11 cellular contexts compared by ENCODE assay signal in the genomic region with DNA sequence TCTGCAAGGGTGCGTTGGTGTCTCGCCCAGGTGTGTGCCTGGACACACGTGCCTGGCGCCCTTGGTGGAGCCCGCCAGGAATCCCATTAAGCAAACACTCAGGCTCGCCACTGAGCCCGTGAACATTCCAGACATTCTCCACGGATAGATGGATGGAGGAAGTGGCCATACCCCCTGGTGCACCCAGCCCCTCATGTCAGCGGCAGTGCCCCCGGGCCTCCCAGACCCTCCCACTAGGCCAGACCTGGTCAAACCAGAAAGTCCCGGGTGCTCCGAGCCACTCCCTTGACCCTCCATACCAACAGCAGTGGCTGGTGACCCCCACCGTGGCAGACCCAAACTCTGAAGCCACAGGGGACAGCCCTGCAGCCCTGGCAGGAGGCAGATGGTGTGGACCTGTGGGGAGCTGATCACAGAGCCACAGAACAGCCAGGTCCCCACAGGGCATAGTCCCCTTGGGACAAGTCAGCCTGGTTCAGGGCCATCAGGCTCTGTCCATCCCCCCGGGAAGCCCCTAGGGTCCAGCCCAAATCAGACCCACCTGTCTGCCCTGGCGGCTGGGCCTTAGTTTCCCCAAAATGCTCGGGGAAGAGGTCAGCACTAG. TPM values are rescaled to one million over a fixed set of nuclear protein-coding genes. Genes with fewer than 3 reads are reported as not detected.
DNase-seq lines count a peak whose midpoint lies in the region; ATAC-seq, FAIRE-seq and TF ChIP-seq lines count a peak whose summit lies in the region.
"Had no signal": no experiment of that assay in that cellular context is flagged by ENCODE, and none has a peak within 500 bp of the region (broad histone marks: within the 10 kb centered on the region; RNA-seq: fewer than 3 reads in every experiment).

No MANE protein-coding gene starts in this region.

- peaks cover 8% of the 10 kb centered on the region; the same call in 1 of the 2 replicates for H3K23me2 ChIP-seq in H1 (ENCODE audit: low read depth, low read length)

- H4K5ac ChIP-seq in IMR-90 (ENCODE audit: low read depth, low read length) (peak overlapping the region; percentile 78; the same call in 1 of the 2 replicates), H1 (ENCODE audit: insufficient read length, low read depth, low read length) (no peak overlapping the region)

- H3K18ac ChIP-seq in IMR-90 (ENCODE audit: low read depth, low read length): no peak overlapping the region; the same call in 1 of the 2 replicates
- peak overlapping the region; percentile 71; the same call in 1 of the 2 replicates for H3K18ac ChIP-seq in H1 (ENCODE audit: extremely low read depth, low read length)

- H3K56ac ChIP-seq in IMR-90 (ENCODE audit: extremely low read depth, insufficient read depth, low read length) (no peak overlapping the region), H1 (replicated peaks; ENCODE audit: insufficient read length, low read depth, low read length) (peak overlapping the region; percentile 47)

- TF ChIP-seq RAD21 in IMR-90 (IDR thresholded peaks at IDR 0.05; ENCODE audit: low read length) (no peak), H1 (IDR thresholded peaks at IDR 0.05 in 1 of 2, conservative IDR thresholded peaks at IDR 0.05 in 1 of 2; ENCODE audit: low read depth in 2 of 2, low read length in 2 of 2) (no peak)

- no peak overlapping the region for H3K4me2 ChIP-seq in IMR-90 (ENCODE audit: low read depth, low read length)
- H3K4me2 ChIP-seq in H1 (ENCODE audit: insufficient read depth in 1 of 2, low read depth in 2 of 2, low read length in 2 of 2): peak overlapping the region in 1 of 2 experiments; percentile 62; a peak in 1 of 4 replicates

- POLR2A ChIA-PET in IMR-90 (lab: Charles Lee; ENCODE audit: unreplicated experiment): no interaction called here
- POLR2A ChIA-PET in H1 (lab: Charles Lee; ENCODE audit: partially characterized antibody): interaction anchor here (1.2 to 2.2 kb wide), 4 partner anchors 11 to 56 kb away, joined by 3 to 16 read pairs (median 4); no protein-coding TSS in a partner anchor
- POLR2A ChIA-PET in CD8-positive, alpha-beta memory T cell (lab: Charles Lee): no interaction called here

- TF ChIP-seq POLR2A in IMR-90 (IDR thresholded peaks at IDR 0.05; ENCODE audit: low read depth, low read length): no peak
- no peak for TF ChIP-seq POLR2A in H1 (IDR thresholded peaks at IDR 0.05; ENCODE audit: control extremely low read depth in 1 of 2, low read depth in 2 of 2, low read length in 2 of 2)

- dilution Hi-C loops in IMR-90 (cut with HindIII; ENCODE audit: low sequenced_read_pairs, unreplicated experiment): no loop called here

- CTCF ChIA-PET in IMR-90 (lab: Yijun Ruan, JAX) (no interaction called here), H1 (lab: Charles Lee; ENCODE audit: partially characterized antibody) (interaction anchor here (0.8 to 3.6 kb wide), 6 partner anchors 11 to 19 kb away, joined by 3 to 22 read pairs (median 6); a partner anchor contains a TSS)
- CTCF ChIA-PET in CD8-positive, alpha-beta memory T cell (lab: Charles Lee): no interaction called here

- intact Hi-C loops in IMR-90 (cut with micrococcal nuclease): no loop called here

- in situ Hi-C loops in IMR-90 (cut with MboI; ENCODE audit: low sequenced_read_pairs): no loop called here

- H3K27me3 Mint-ChIP-seq in neural crest cell (ENCODE audit: low read depth): peaks cover 37% of the 10 kb centered on the region
- peaks cover 10 to 26% of the 10 kb centered on the region in 2 donors for H3K27me3 Mint-ChIP-seq in CD8-positive, alpha-beta memory T cell

- no TSS peak for BruUV-seq in IMR-90 (replicated peaks; lab: Mats Ljungman, UMichigan)

- peaks cover 13% of the 10 kb centered on the region for H3K9me1 ChIP-seq in IMR-90 (ENCODE audit: insufficient read depth, low read length)

- H3K4me1 Mint-ChIP-seq in neural crest cell: peaks cover 12% of the 10 kb centered on the region
- peaks cover 2 to 15% (median 4%) of the 10 kb centered on the region in 3 donors for H3K4me1 Mint-ChIP-seq in CD8-positive, alpha-beta memory T cell

- H4K8ac ChIP-seq in IMR-90 (ENCODE audit: low read depth in 2 of 2, low read length in 2 of 2) (no peak overlapping the region; a peak in 1 of 4 replicates), H1 (ENCODE audit: extremely low read depth, insufficient read depth, low read length) (peak overlapping the region; percentile 62; the same call in 1 of the 2 replicates)

- H3K36me3 ChIP-seq in IMR-90 (ENCODE audit: control insufficient read depth, insufficient read depth, low read length): peaks cover 6% of the 10 kb centered on the region; the same call in 1 of the 2 replicates
- no peaks in the 10 kb centered on the region; a peak in 1 of 8 replicates for H3K36me3 ChIP-seq in H1 (ENCODE audit: control insufficient read depth in 2 of 4, insufficient read depth in 4 of 4, low read length in 3 of 4)
- H3K36me3 ChIP-seq in CD8-positive, alpha-beta memory T cell (ENCODE audit: insufficient read depth, low read length): no peaks in the 10 kb centered on the region

- no peaks in the 10 kb centered on the region for H4K20me1 ChIP-seq in IMR-90 (ENCODE audit: insufficient read depth, low read length)
- peaks cover 1 to 2% of the 10 kb centered on the region in 2 experiments for H4K20me1 ChIP-seq in H1 (replicated peaks in 1 of 2; ENCODE audit: control insufficient read depth in 1 of 2, insufficient read depth in 2 of 2, low read length in 2 of 2)

- 0 out of 2 replicates have a peak overlapping the region, but pooled peaks have one; percentile 68 for H3K9ac ChIP-seq in IMR-90 (ENCODE audit: low read depth, low read length)
- no peak overlapping the region for H3K9ac ChIP-seq in H1 (replicated peaks in 1 of 4; ENCODE audit: extremely low read depth in 1 of 4, low read depth in 3 of 4, low read length in 3 of 4)

- H2AK9ac ChIP-seq in IMR-90 (replicated peaks; ENCODE audit: low read depth, low read length, poor library complexity): peak overlapping the region; percentile 86

- H3K27ac ChIP-seq in 22Rv1 (peak overlapping the region; percentile 92), IMR-90 (ENCODE audit: insufficient read depth, low read length) (no peak overlapping the region), H1 (ENCODE audit: low read depth, low read length) (no peak overlapping the region)
- no peak overlapping the region for H3K27ac ChIP-seq in CD8-positive, alpha-beta memory T cell (ENCODE audit: low read depth, low read length)

- ATAC-seq in IMR-90 (ENCODE audit: low read depth): no peak
- ATAC-seq in HG02623 (IDR thresholded peaks at IDR 0.05; ENCODE audit: unreplicated experiment): no peak
- ATAC-seq: effector memory CD8-positive, alpha-beta T cell had no signal

- H2BK5ac ChIP-seq in IMR-90 (ENCODE audit: low read depth, low read length, poor library complexity, severe bottlenecking): no peak overlapping the region
- peak overlapping the region; percentile 83; the same call in 1 of the 2 replicates for H2BK5ac ChIP-seq in H1 (ENCODE audit: low read depth, low read length)

- no peak overlapping the region for H3K4me3 ChIP-seq in IMR-90 (ENCODE audit: insufficient read depth, low read depth, low read length)
- no peak overlapping the region for H3K4me3 ChIP-seq in H1 (ENCODE audit: extremely low read depth in 1 of 4, insufficient read depth in 2 of 4, low read depth in 3 of 4, low read length in 4 of 4)
- H3K4me3 ChIP-seq in CD8-positive, alpha-beta memory T cell (ENCODE audit: low read length): no peak overlapping the region

- peak overlapping the region; percentile 34 for H3K4me3 Mint-ChIP-seq in neural crest cell
- H3K4me3 Mint-ChIP-seq in CD8-positive, alpha-beta memory T cell: no peak overlapping the region

- no peaks in the 10 kb centered on the region for H3K27me3 ChIP-seq in IMR-90 (ENCODE audit: control insufficient read depth, insufficient read depth, low read length)
- H3K27me3 ChIP-seq in H1 (replicated peaks in 1 of 4; ENCODE audit: control insufficient read depth in 3 of 4, extremely low read depth in 1 of 4, insufficient read depth in 3 of 4, low read length in 3 of 4): no peaks in the 10 kb centered on the region
- peaks cover 14% of the 10 kb centered on the region for H3K27me3 ChIP-seq in CD8-positive, alpha-beta memory T cell (ENCODE audit: insufficient read depth, low read length, poor library complexity, severe bottlenecking)

- H2BK12ac ChIP-seq in H1 (ENCODE audit: low read depth, low read length): peak overlapping the region; percentile 68; the same call in 1 of the 2 replicates

- 0 out of 2 replicates have a peak overlapping the region, but pooled peaks have one; percentile 8 for H2BK120ac ChIP-seq in IMR-90 (ENCODE audit: low read depth, low read length)
- H2BK120ac ChIP-seq in H1 (replicated peaks; ENCODE audit: low read depth, low read length): no peak overlapping the region

- no peak for FAIRE-seq in H1 (lab: Jason Lieb, UNC)
- FAIRE-seq in D721Med (lab: Jason Lieb, UNC): no peak

- H3K79me2 ChIP-seq in H1 (ENCODE audit: control insufficient read depth in 1 of 2, insufficient read depth in 2 of 2, low read length in 2 of 2): no peaks in the 10 kb centered on the region

- peaks cover 0 to 43% of the 10 kb centered on the region in 2 experiments for H3K79me1 ChIP-seq in IMR-90 (ENCODE audit: low read depth in 1 of 2, low read length in 2 of 2)
- no peaks in the 10 kb centered on the region for H3K79me1 ChIP-seq in H1 (ENCODE audit: low read depth, low read length)

- no peak overlapping the region for H3K14ac ChIP-seq in IMR-90 (replicated peaks; ENCODE audit: low read depth, low read length)
- H3K14ac ChIP-seq in H1 (ENCODE audit: insufficient read length): no peak overlapping the region

- H2AFZ ChIP-seq in IMR-90 (replicated peaks; ENCODE audit: low read length, poor library complexity): peak overlapping the region; percentile 78
- no peak overlapping the region for H2AFZ ChIP-seq in H1 (ENCODE audit: low read length)

- H2BK15ac ChIP-seq in IMR-90 (ENCODE audit: low read depth, low read length): no peak overlapping the region; the same call in 2 of the 3 replicates
- H2BK15ac ChIP-seq in H1 (ENCODE audit: low read length): peak overlapping the region; percentile 95; the same call in 1 of the 2 replicates

- H3K23ac ChIP-seq in IMR-90 (ENCODE audit: low read depth, low read length) (no peak overlapping the region), H1 (ENCODE audit: insufficient read length) (no peak overlapping the region)

- H2BK20ac ChIP-seq in IMR-90 (ENCODE audit: low read depth, low read length): no peak overlapping the region
- peak overlapping the region; percentile 43; the same call in 1 of the 2 replicates for H2BK20ac ChIP-seq in H1 (ENCODE audit: low read length)

- H2AK5ac ChIP-seq in IMR-90 (ENCODE audit: low read depth, low read length): peak overlapping the region; percentile 95; the same call in 1 of the 2 replicates
- H2AK5ac ChIP-seq in H1 (ENCODE audit: low read depth, low read length): peak overlapping the region; percentile 77; the same call in 1 of the 2 replicates

- TF ChIP-seq CTCF in 22Rv1 (IDR thresholded peaks at IDR 0.05) (no peak), IMR-90 (conservative IDR thresholded peaks at IDR 0.05; ENCODE audit: low read depth, low read length) (no peak), H1 (IDR thresholded peaks at IDR 0.05; ENCODE audit: control extremely low read depth in 1 of 3, insufficient read depth in 1 of 3, low read depth in 1 of 3, low read length in 3 of 3) (no peak), neural crest cell (conservative IDR thresholded peaks at IDR 0.05) (no peak), D721Med (IDR thresholded peaks at IDR 0.05; ENCODE audit: insufficient read depth, missing control alignments) (no peak)

- DNase-seq in IMR-90: no peak
- DNase-seq in H1 (ENCODE audit: low read depth in 1 of 2, low spot score in 2 of 2): no peak
- DNase-seq in neural crest cell (ENCODE audit: low read depth, low spot score): no peak
- no peak for DNase-seq in D721Med (ENCODE audit: insufficient read length, low spot score)
- no peak for DNase-seq in putamen (ENCODE audit: low spot score)
- no peak for DNase-seq in CD8-positive, alpha-beta memory T cell
- DNase-seq: activated gamma-delta T cell treated with Interleukin-2 at 50 U/mL for 16 hours; effector memory CD8-positive, alpha-beta T cell; MV-4-11 had no signal

- H3K4me1 ChIP-seq in IMR-90 (ENCODE audit: control insufficient read depth, insufficient read depth, low read length): peaks cover 21% of the 10 kb centered on the region
- H3K4me1 ChIP-seq in H1 (replicated peaks in 1 of 4; ENCODE audit: control insufficient read depth in 3 of 4, insufficient read depth in 4 of 4, low read length in 3 of 4): peaks cover 0 to 48% (median 33%) of the 10 kb centered on the region in 4 experiments; a peak in 6 of 7 replicates
- no peaks in the 10 kb centered on the region for H3K4me1 ChIP-seq in CD8-positive, alpha-beta memory T cell (ENCODE audit: insufficient read depth, low read length)

- H3K9me3 Mint-ChIP-seq in neural crest cell: no peaks in the 10 kb centered on the region
- H3K9me3 Mint-ChIP-seq in CD8-positive, alpha-beta memory T cell: no peaks in the 10 kb centered on the region
- H3K9me3 Mint-ChIP-seq: effector memory CD8-positive, alpha-beta T cell had no signal

- 97% methylated on average over 6 of the region's 16 CpGs; no CpG with 5 or more reads in 1 of the 2 experiments for WGBS in IMR-90 (ENCODE audit: extremely low coverage in 2 of 2, insufficient read length in 1 of 2), 2 experiments
- WGBS in H1 (ENCODE audit: extremely low coverage in 1 of 2, insufficient coverage in 1 of 2, insufficient read length in 1 of 2, insufficient replicate concordance in 2 of 2, low coverage in 1 of 2, low lambda C conversion rate in 2 of 2, missing lambda C conversion rate in 1 of 2), 2 experiments: 85% methylated on average over 16 of the region's 16 CpGs; no CpG with 5 or more reads in 1 of the 2 experiments

- H3K4ac ChIP-seq in IMR-90 (ENCODE audit: low read depth, low read length) (no peak overlapping the region; the same call in 1 of the 2 replicates), H1 (replicated peaks; ENCODE audit: insufficient read length, low read depth, low read length) (peak overlapping the region; percentile 80)

- no peak overlapping the region for H3K27ac Mint-ChIP-seq in neural crest cell (ENCODE audit: unreplicated experiment)
- no peak overlapping the region for H3K27ac Mint-ChIP-seq in CD8-positive, alpha-beta memory T cell
- H3K27ac Mint-ChIP-seq: effector memory CD8-positive, alpha-beta T cell had no signal

- peak overlapping the region; percentile 74; the same call in 1 of the 2 replicates for H4K91ac ChIP-seq in IMR-90 (ENCODE audit: insufficient read depth, low read depth, low read length)
- H4K91ac ChIP-seq in H1 (replicated peaks; ENCODE audit: insufficient read length, low read length): peak overlapping the region; percentile 56

- H3K36me3 Mint-ChIP-seq in neural crest cell (ENCODE audit: low read depth): no peaks in the 10 kb centered on the region
- H3K36me3 Mint-ChIP-seq in CD8-positive, alpha-beta memory T cell: peaks cover 0 to 3% (median 0%) of the 10 kb centered on the region in 3 donors

- H3K9me3 ChIP-seq in IMR-90 (ENCODE audit: control insufficient read depth, insufficient read depth, low read length): no peaks in the 10 kb centered on the region
- H3K9me3 ChIP-seq in H1 (ENCODE audit: insufficient read depth in 2 of 2, low read depth in 1 of 2, low read length in 1 of 2): no peaks in the 10 kb centered on the region
- no peaks in the 10 kb centered on the region for H3K9me3 ChIP-seq in CD8-positive, alpha-beta memory T cell (ENCODE audit: low read length)

- no peak for TF ChIP-seq EP300 in H1 (IDR thresholded peaks at IDR 0.05; ENCODE audit: borderline replicate concordance in 1 of 2, low read depth in 2 of 2, low read length in 2 of 2)

RNA-seq across cellular contexts. Expression of a gene that starts 1.9 kb away (rescaled TPM):
- 12.2 and 17.2 TPM in 2 replicates for total RNA-seq in IMR-90 (2012; rRNA removed)
- polyA plus RNA-seq in IMR-90 (2012; rRNA removed): 38.7 and 39.4 TPM in 2 replicates
- polyA plus RNA-seq in IMR-90 (2012; cell fraction: cytosol; rRNA removed): 16.2 and 26.2 TPM in 2 replicates
- 206 and 443 TPM in 2 replicates for polyA plus RNA-seq in IMR-90 (2012; cell fraction: nucleus; rRNA removed; ENCODE audit: low replicate concordance)
- total RNA-seq in H1 (2021; fragmentation: NEBNext Ultra II Directional; extraction: Animal tissue kit (Norgen Biotek cat#: 25700)): 38.5 and 44.3 TPM in 2 replicates
- polyA plus RNA-seq in H1 (2011; rRNA removed): 57.0 and 65.3 TPM in 2 replicates
- 62.3 TPM for polyA plus RNA-seq in H1 (2011; cell fraction: cytosol; rRNA removed)
- polyA plus RNA-seq in H1 (2011; cell fraction: nucleus; rRNA removed): 176 TPM
- polyA plus RNA-seq in H1 (2012, experiment 1 of 2): 53.1 to 74.7 TPM (median 60.2 TPM) in 4 replicates
- 39.4 TPM for polyA plus RNA-seq in H1 (2012, experiment 2 of 2)
- 35.7 TPM for polyA plus RNA-seq in H1 (2013, experiment 1 of 2)
- 35.5 TPM for polyA plus RNA-seq in H1 (2013, experiment 2 of 2)
- 16.3 and 16.5 TPM in 2 replicates for polyA minus RNA-seq in H1 (2011; rRNA and poly(A)+ RNA removed)
- polyA minus RNA-seq in H1 (2011; cell fraction: cytosol; rRNA and poly(A)+ RNA removed): 23.9 TPM
- polyA minus RNA-seq in H1 (2011; cell fraction: nucleus; rRNA and poly(A)+ RNA removed): 34.5 TPM
- total RNA-seq in neural crest cell: 2.6 and 3.9 TPM in 2 replicates
- total RNA-seq in CD8-positive, alpha-beta memory T cell: 1 to 10 TPM; 7.0 to 7.8 TPM
- polyA plus RNA-seq in CD8-positive, alpha-beta memory T cell: 22.9 TPM

RNA-seq across cellular contexts. Expression of a gene that starts 12.3 kb away (rescaled TPM):
- total RNA-seq in IMR-90 (2012; rRNA removed) (5.0 and 5.6 TPM in 2 replicates), neural crest cell (19.9 and 26.8 TPM in 2 replicates)
- polyA plus RNA-seq in IMR-90 (2012; rRNA removed) (21.2 and 21.7 TPM in 2 replicates), H1 (2011; rRNA removed) (16.3 and 21.4 TPM in 2 replicates)
- 19.5 and 33.5 TPM in 2 replicates for polyA plus RNA-seq in IMR-90 (2012; cell fraction: cytosol; rRNA removed)
- polyA plus RNA-seq in IMR-90 (2012; cell fraction: nucleus; rRNA removed; ENCODE audit: low replicate concordance): 64.5 and 66.3 TPM in 2 replicates
- 7.3 and 8.0 TPM in 2 replicates for total RNA-seq in H1 (2021; fragmentation: NEBNext Ultra II Directional; extraction: Animal tissue kit (Norgen Biotek cat#: 25700))
- polyA plus RNA-seq in H1 (2011; cell fraction: cytosol; rRNA removed): 24.0 TPM
- polyA plus RNA-seq in H1 (2011; cell fraction: nucleus; rRNA removed): 32.5 TPM
- 12.5 to 17.4 TPM (median 13.9 TPM) in 4 replicates for polyA plus RNA-seq in H1 (2012, experiment 1 of 2)
- 12.3 TPM for polyA plus RNA-seq in H1 (2012, experiment 2 of 2)
- polyA plus RNA-seq in H1 (2013, experiment 1 of 2): 12.2 TPM
- polyA plus RNA-seq in H1 (2013, experiment 2 of 2): 11.8 TPM
- polyA minus RNA-seq in H1 (2011; rRNA and poly(A)+ RNA removed): 5.8 and 7.8 TPM in 2 replicates
- polyA minus RNA-seq in H1 (2011; cell fraction: cytosol; rRNA and poly(A)+ RNA removed): 3.7 TPM
- polyA minus RNA-seq in H1 (2011; cell fraction: nucleus; rRNA and poly(A)+ RNA removed): 10.1 TPM
- total RNA-seq in CD8-positive, alpha-beta memory T cell: 10 to 100 TPM; 10.3 to 13.4 TPM
- polyA plus RNA-seq in CD8-positive, alpha-beta memory T cell: 27.8 TPM

RNA-seq across cellular contexts. Expression of a gene that starts 12.9 kb away (rescaled TPM):
- 21.7 and 22.9 TPM in 2 replicates for total RNA-seq in IMR-90 (2012; rRNA removed)
- 31.6 and 35.8 TPM in 2 replicates for polyA plus RNA-seq in IMR-90 (2012; rRNA removed)
- polyA plus RNA-seq in IMR-90 (2012; cell fraction: cytosol; rRNA removed): 17.5 and 37.5 TPM in 2 replicates
- polyA plus RNA-seq in IMR-90 (2012; cell fraction: nucleus; rRNA removed; ENCODE audit: low replicate concordance): 40.0 and 55.2 TPM in 2 replicates
- 53.7 and 58.4 TPM in 2 replicates for total RNA-seq in H1 (2021; fragmentation: NEBNext Ultra II Directional; extraction: Animal tissue kit (Norgen Biotek cat#: 25700))
- 47.3 and 64.7 TPM in 2 replicates for polyA plus RNA-seq in H1 (2011; rRNA removed)
- 56.1 TPM for polyA plus RNA-seq in H1 (2011; cell fraction: cytosol; rRNA removed)
- 53.5 TPM for polyA plus RNA-seq in H1 (2011; cell fraction: nucleus; rRNA removed)
- 30.0 to 53.4 TPM (median 44.3 TPM) in 4 replicates for polyA plus RNA-seq in H1 (2012, experiment 1 of 2)
- polyA plus RNA-seq in H1 (2012, experiment 2 of 2): 49.0 TPM
- 21.9 TPM for polyA plus RNA-seq in H1 (2013, experiment 1 of 2)
- polyA plus RNA-seq in H1 (2013, experiment 2 of 2): 22.9 TPM
- 24.3 and 26.2 TPM in 2 replicates for polyA minus RNA-seq in H1 (2011; rRNA and poly(A)+ RNA removed)
- 30.0 TPM for polyA minus RNA-seq in H1 (2011; cell fraction: cytosol; rRNA and poly(A)+ RNA removed)
- 31.6 TPM for polyA minus RNA-seq in H1 (2011; cell fraction: nucleus; rRNA and poly(A)+ RNA removed)
- 60.9 and 67.0 TPM in 2 replicates for total RNA-seq in neural crest cell
- total RNA-seq in CD8-positive, alpha-beta memory T cell: 10 to 100 TPM; 52.1 to 54.6 TPM
- polyA plus RNA-seq in CD8-positive, alpha-beta memory T cell: 36.3 TPM

RNA-seq across cellular contexts. Expression of a gene that starts 39.3 kb away (rescaled TPM):
- total RNA-seq in IMR-90 (2012; rRNA removed) (147 and 156 TPM in 2 replicates), neural crest cell (154 and 163 TPM in 2 replicates)
- polyA plus RNA-seq in IMR-90 (2012; rRNA removed) (210 and 228 TPM in 2 replicates), H1 (2011; rRNA removed) (265 and 293 TPM in 2 replicates)
- 201 and 282 TPM in 2 replicates for polyA plus RNA-seq in IMR-90 (2012; cell fraction: cytosol; rRNA removed)
- polyA plus RNA-seq in IMR-90 (2012; cell fraction: nucleus; rRNA removed; ENCODE audit: low replicate concordance): 134 and 144 TPM in 2 replicates
- 302 and 308 TPM in 2 replicates for total RNA-seq in H1 (2021; fragmentation: NEBNext Ultra II Directional; extraction: Animal tissue kit (Norgen Biotek cat#: 25700))
- polyA plus RNA-seq in H1 (2011; cell fraction: cytosol; rRNA removed): 348 TPM
- 319 TPM for polyA plus RNA-seq in H1 (2011; cell fraction: nucleus; rRNA removed)
- polyA plus RNA-seq in H1 (2012, experiment 1 of 2): 296 to 332 TPM (median 325 TPM) in 4 replicates
- 421 TPM for polyA plus RNA-seq in H1 (2012, experiment 2 of 2)
- 240 TPM for polyA plus RNA-seq in H1 (2013, experiment 1 of 2)
- polyA plus RNA-seq in H1 (2013, experiment 2 of 2): 235 TPM
- 114 and 141 TPM in 2 replicates for polyA minus RNA-seq in H1 (2011; rRNA and poly(A)+ RNA removed)
- polyA minus RNA-seq in H1 (2011; cell fraction: cytosol; rRNA and poly(A)+ RNA removed): 161 TPM
- 71.4 TPM for polyA minus RNA-seq in H1 (2011; cell fraction: nucleus; rRNA and poly(A)+ RNA removed)
- total RNA-seq in CD8-positive, alpha-beta memory T cell: 100 to 1,000 TPM; 245 to 246 TPM
- polyA plus RNA-seq in CD8-positive, alpha-beta memory T cell: 184 TPM
